ENCODE assay signal across 17 cellular contexts in the genomic region with DNA sequence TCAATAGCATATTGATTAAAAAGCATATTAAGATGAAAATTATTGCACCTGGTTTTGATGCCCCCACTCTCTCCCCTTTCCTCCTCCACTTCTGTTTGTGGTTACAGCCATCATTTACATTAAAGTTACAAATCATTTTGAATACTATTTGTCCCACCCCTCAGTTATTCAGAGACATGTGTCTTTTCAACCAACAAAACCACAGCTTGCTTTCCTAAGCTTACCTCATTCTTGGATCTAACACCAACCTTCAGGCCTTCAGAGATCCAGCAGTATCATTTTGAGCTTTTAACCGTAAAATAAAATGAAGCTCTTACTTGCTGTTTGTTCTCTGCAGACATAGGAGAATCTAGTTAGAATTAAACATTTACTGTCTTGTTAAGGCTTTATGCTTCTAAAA.
"Had no signal": no experiment of that assay in that cellular context is flagged by ENCODE, and none has a peak within 500 bp of the region (broad histone marks: within the 10 kb centered on the region; RNA-seq: fewer than 3 reads in every experiment).

No MANE protein-coding gene starts in this region.

- H3K9me3 ChIP-seq: gastrocnemius medialis, pancreas, testis, upper lobe of right lung had no signal

- H3K4me3 ChIP-seq: gastrocnemius medialis, pancreas, SK-N-MC, testis, upper lobe of right lung had no signal

- H3K27ac Mint-ChIP-seq: activated naive CD8-positive, alpha-beta T cell; stimulated activated naive CD8-positive, alpha-beta T cell treated with anti-CD3 and anti-CD28 coated beads, Interleukin-15, Interleukin-2, amounts not matched to agents 100 ng/mL and 50 ng/mL, for 24 hours had no signal

- H3K4me3 Mint-ChIP-seq: activated naive CD8-positive, alpha-beta T cell; central memory CD8-positive, alpha-beta T cell; stimulated activated naive CD8-positive, alpha-beta T cell treated with anti-CD3 and anti-CD28 coated beads, Interleukin-15, Interleukin-2, amounts not matched to agents 100 ng/mL and 50 ng/mL, for 24 hours had no signal

- FAIRE-seq: keratinocyte, pancreas, TTC549 had no signal

- H3K36me3 ChIP-seq: gastrocnemius medialis, pancreas, upper lobe of right lung had no signal

- ATAC-seq: gastrocnemius medialis, left ventricle myocardium superior, pancreas, upper lobe of right lung had no signal

- H3K27ac ChIP-seq: SK-N-MC, testis, upper lobe of right lung had no signal

- H3K9me3 Mint-ChIP-seq: central memory CD8-positive, alpha-beta T cell; stimulated activated naive CD8-positive, alpha-beta T cell treated with anti-CD3 and anti-CD28 coated beads, Interleukin-15, Interleukin-2, amounts not matched to agents 100 ng/mL and 50 ng/mL, for 24 hours had no signal

- H3K27me3 Mint-ChIP-seq: activated naive CD8-positive, alpha-beta T cell; central memory CD8-positive, alpha-beta T cell had no signal

- DNase-seq: activated CD4-positive, alpha-beta T cell treated with anti-CD3 and anti-CD28 coated beads, Interleukin-2, amount 50 U/mL, for 48 hours; activated CD4-positive, CD25-positive, alpha-beta regulatory T cell; activated CD8-positive, alpha-beta memory T cell treated with anti-CD3 and anti-CD28 coated beads, Interleukin-2, amount 50 U/mL, for 4 hours; cortex of kidney; effector memory CD4-positive, alpha-beta T cell; gastrocnemius medialis; left ventricle myocardium superior; pancreas; stimulated activated CD4-positive, alpha-beta T cell treated with anti-CD3 and anti-CD28 coated beads, Interleukin-4, amount 100 ng/mL, for 24 hours; testis; upper lobe of right lung had no signal

- H3K27me3 ChIP-seq: gastrocnemius medialis, pancreas, testis, upper lobe of right lung had no signal
